18 cellular contexts compared by ENCODE assay signal in genomic region chr2:43180901-43181300, GRCh38. TPM values are rescaled to one million over a fixed set of nuclear protein-coding genes. Genes with fewer than 3 reads are reported as not detected.
DNase-seq lines count a peak whose midpoint lies in the region; ATAC-seq, FAIRE-seq and TF ChIP-seq lines count a peak whose summit lies in the region.
"Had no signal": no experiment of that assay in that cellular context is flagged by ENCODE, and none has a peak within 500 bp of the region (broad histone marks: within the 10 kb centered on the region; RNA-seq: fewer than 3 reads in every experiment).

No MANE protein-coding gene starts in this region.

- FAIRE-seq in bronchial epithelial cell (lab: Jason Lieb, UNC), result no peak
- FAIRE-seq: TTC549 had no signal

- peaks cover 54 to 80% (median 64%) of the 10 kb centered on the region in 4 donors for H3K4me1 Mint-ChIP-seq in CD4-positive, alpha-beta memory T cell
- H3K4me1 Mint-ChIP-seq in naive thymus-derived CD4-positive, alpha-beta T cell, result peaks cover 44 to 75% (median 73%) of the 10 kb centered on the region in 7 donors

- no peak overlapping the region for H3K4me3 ChIP-seq in CD4-positive, alpha-beta memory T cell (ENCODE audit: low read length in 2 of 2)
- no peak overlapping the region for H3K4me3 ChIP-seq in HUES6 (ENCODE audit: low read depth, low read length)
- H3K4me3 ChIP-seq in bronchial epithelial cell (ENCODE audit: low read depth, low read length), result no peak overlapping the region
- H3K4me3 ChIP-seq in naive thymus-derived CD4-positive, alpha-beta T cell (ENCODE audit: low read length), result no peak overlapping the region
- H3K4me3 ChIP-seq: hepatocyte, SJSA1, testis had no signal

- no peak overlapping the region for H3K27ac ChIP-seq in CD4-positive, alpha-beta memory T cell (ENCODE audit: low read depth, low read length)
- peak overlapping the region; percentile 20; the same call in 1 of the 2 replicates for H3K27ac ChIP-seq in HUES6 (ENCODE audit: low read depth, low read length)
- H3K27ac ChIP-seq in naive thymus-derived CD4-positive, alpha-beta T cell (ENCODE audit: low read depth, low read length), result no peak overlapping the region
- H3K27ac ChIP-seq: hepatocyte, SJSA1, testis had no signal

- peak overlapping the region in 4 of 7 donors; percentile 52 to 85 (median 82) for H3K27ac Mint-ChIP-seq in CD4-positive, alpha-beta memory T cell
- peak overlapping the region; percentile 12 to 89 (median 75) for H3K27ac Mint-ChIP-seq in naive thymus-derived CD4-positive, alpha-beta T cell
- H3K27ac Mint-ChIP-seq: activated CD4-positive, alpha-beta memory T cell treated with anti-CD3 and anti-CD28 coated beads, Interleukin-2, amount 10 ng/mL, durations not matched to agents 7 days and 5 days had no signal

- H3K36me3 Mint-ChIP-seq in CD4-positive, alpha-beta memory T cell, result peaks cover 1 to 6% of the 10 kb centered on the region in 2 donors
- peaks cover 6 to 11% (median 10%) of the 10 kb centered on the region in 5 donors for H3K36me3 Mint-ChIP-seq in naive thymus-derived CD4-positive, alpha-beta T cell

- H3K9me3 Mint-ChIP-seq in CD4-positive, alpha-beta memory T cell, result peaks cover 0 to 2% (median 0%) of the 10 kb centered on the region in 8 donors
- H3K9me3 Mint-ChIP-seq in naive thymus-derived CD4-positive, alpha-beta T cell, result peaks cover 0 to 2% (median 0%) of the 10 kb centered on the region in 11 donors
- H3K9me3 Mint-ChIP-seq: activated CD4-positive, alpha-beta memory T cell treated with anti-CD3 and anti-CD28 coated beads, Interleukin-2, amount 10 ng/mL, durations not matched to agents 7 days and 5 days had no signal

- intact Hi-C loops in CD4-positive, alpha-beta memory T cell (cut with micrococcal nuclease), result no loop called here
- intact Hi-C loops in naive thymus-derived CD4-positive, alpha-beta T cell (cut with micrococcal nuclease), result no loop called here

- ATAC-seq in naive thymus-derived CD4-positive, alpha-beta T cell, result no peak
- ATAC-seq in HG03565 (IDR thresholded peaks at IDR 0.05; ENCODE audit: unreplicated experiment), result no peak
- ATAC-seq: left lobe of liver had no signal

- POLR2A ChIA-PET in CD4-positive, alpha-beta memory T cell (lab: Charles Lee; ENCODE audit: partially characterized antibody), result interaction anchor here (0.8 to 65.0 kb wide), 5 partner anchors 8 to 46 kb away, joined by 3 to 6960 read pairs (median 45); partner anchors contain the start of gene ZFP36L2
- POLR2A ChIA-PET in naive thymus-derived CD4-positive, alpha-beta T cell (lab: Charles Lee), result interaction anchor here (1.0 to 43.2 kb wide), 6 partner anchors 11 to 41 kb away, joined by 3 to 1899 read pairs (median 284); partner anchors contain the start of gene ZFP36L2

- no peak for DNase-seq in CD4-positive, alpha-beta memory T cell
- DNase-seq in bronchial epithelial cell (ENCODE audit: low read depth) (peak; percentile 89), RPMI8226 (no peak)
- no peak for DNase-seq in naive thymus-derived CD4-positive, alpha-beta T cell
- no peak for DNase-seq in activated CD4-positive, alpha-beta T cell treated with anti-CD3 and anti-CD28 coated beads for 4 hours
- DNase-seq in stimulated activated CD4-positive, alpha-beta T cell treated with anti-CD3 and anti-CD28 coated beads, Interleukin-2, amount 100 ng/mL, for 24 hours, result no peak
- DNase-seq: activated CD4-positive, alpha-beta memory T cell treated with anti-CD3 and anti-CD28 coated beads, Interleukin-2, amount 10 ng/mL, durations not matched to agents 7 days and 5 days; activated effector memory CD4-positive, alpha-beta T cell treated with Interleukin-2 at 50 U/mL for 16 hours; BE2C; NCI-H187 treated with DMSO at 0.1 percent for 48 hours; NCI-H446 treated with DMSO at 0.1 percent for 48 hours; testis had no signal

- CTCF ChIA-PET in CD4-positive, alpha-beta memory T cell (lab: Charles Lee; ENCODE audit: partially characterized antibody), result interaction anchor here (1.7 to 18.8 kb wide), 5 partner anchors 11 to 48 kb away, joined by 8 to 361 read pairs (median 96); no protein-coding TSS in a partner anchor
- CTCF ChIA-PET in naive thymus-derived CD4-positive, alpha-beta T cell (lab: Charles Lee), result interaction anchor here (0.7 to 2.0 kb wide), 4 partner anchors 10 to 48 kb away, joined by 3 to 8 read pairs (median 5); no protein-coding TSS in a partner anchor

- H3K4me3 Mint-ChIP-seq in CD4-positive, alpha-beta memory T cell, result peak overlapping the region in 1 of 8 donors; percentile 59
- H3K4me3 Mint-ChIP-seq in naive thymus-derived CD4-positive, alpha-beta T cell, result peak overlapping the region in 2 of 10 donors; percentile 10 to 28
- H3K4me3 Mint-ChIP-seq: activated CD4-positive, alpha-beta memory T cell treated with anti-CD3 and anti-CD28 coated beads, Interleukin-2, amount 10 ng/mL, durations not matched to agents 7 days and 5 days had no signal

- H3K9me3 ChIP-seq in CD4-positive, alpha-beta memory T cell (ENCODE audit: control insufficient read depth in 1 of 2, low read length in 2 of 2), result no peaks in the 10 kb centered on the region
- peaks cover 6% of the 10 kb centered on the region; the same call in 1 of the 2 replicates for H3K9me3 ChIP-seq in HUES6 (ENCODE audit: control insufficient read depth, insufficient read depth, low read depth, low read length)
- no peaks in the 10 kb centered on the region for H3K9me3 ChIP-seq in naive thymus-derived CD4-positive, alpha-beta T cell (ENCODE audit: control insufficient read depth in 2 of 3, low read length in 3 of 3)
- H3K9me3 ChIP-seq: SJSA1, testis had no signal

- H3K9ac ChIP-seq in HUES6 (ENCODE audit: low read length), result peak overlapping the region; percentile 34

- H3K27me3 ChIP-seq in CD4-positive, alpha-beta memory T cell (ENCODE audit: insufficient read depth, low read length), result no peaks in the 10 kb centered on the region
- H3K27me3 ChIP-seq in HUES6 (ENCODE audit: control insufficient read depth, insufficient read depth, low read length) (no peaks in the 10 kb centered on the region), bronchial epithelial cell (ENCODE audit: control insufficient read depth, insufficient read depth, low read length) (no peaks in the 10 kb centered on the region)
- H3K27me3 ChIP-seq in naive thymus-derived CD4-positive, alpha-beta T cell (ENCODE audit: control insufficient read depth in 2 of 2, insufficient read depth in 2 of 2, low read length in 2 of 2), result no peaks in the 10 kb centered on the region
- H3K27me3 ChIP-seq: BE2C, hepatocyte, SJSA1, testis had no signal

- H3K36me3 ChIP-seq in CD4-positive, alpha-beta memory T cell (ENCODE audit: insufficient read depth, low read length), result no peaks in the 10 kb centered on the region
- H3K36me3 ChIP-seq in HUES6 (ENCODE audit: control insufficient read depth, insufficient read depth, low read length), result no peaks in the 10 kb centered on the region
- H3K36me3 ChIP-seq in bronchial epithelial cell (ENCODE audit: control insufficient read depth, insufficient read depth, low read length), result no peaks in the 10 kb centered on the region
- no peaks in the 10 kb centered on the region for H3K36me3 ChIP-seq in naive thymus-derived CD4-positive, alpha-beta T cell (ENCODE audit: control insufficient read depth in 2 of 3, insufficient read depth in 3 of 3, low read length in 3 of 3)
- H3K36me3 ChIP-seq: BE2C, SJSA1 had no signal

- no peaks in the 10 kb centered on the region for H3K27me3 Mint-ChIP-seq in CD4-positive, alpha-beta memory T cell
- H3K27me3 Mint-ChIP-seq in naive thymus-derived CD4-positive, alpha-beta T cell, result no peaks in the 10 kb centered on the region
- H3K27me3 Mint-ChIP-seq: activated CD4-positive, alpha-beta memory T cell treated with anti-CD3 and anti-CD28 coated beads, Interleukin-2, amount 10 ng/mL, durations not matched to agents 7 days and 5 days had no signal

- TF ChIP-seq CTCF in bronchial epithelial cell (IDR thresholded peaks at IDR 0.05; ENCODE audit: insufficient read depth, low read length, severe bottlenecking), result no peak

- H3K4me1 ChIP-seq in CD4-positive, alpha-beta memory T cell (ENCODE audit: insufficient read depth, low read length), result peaks cover 83% of the 10 kb centered on the region
- H3K4me1 ChIP-seq in HUES6 (ENCODE audit: control insufficient read depth, insufficient read depth, low read length), result peaks cover 65% of the 10 kb centered on the region
- peaks cover 31 to 68% of the 10 kb centered on the region in 2 donors for H3K4me1 ChIP-seq in naive thymus-derived CD4-positive, alpha-beta T cell (ENCODE audit: control insufficient read depth in 2 of 2, insufficient read depth in 2 of 2, low read length in 2 of 2)

RNA-seq across cellular contexts. Expression of gene ZFP36L2, which starts 45.5 kb away (rescaled TPM):
- total RNA-seq in CD4-positive, alpha-beta memory T cell, result 100 to 1,000 TPM; 456 to 464 TPM
- polyA plus RNA-seq in CD4-positive, alpha-beta memory T cell, result 100 to 1,000 TPM; 271 to 523 TPM
- 4.4 and 8.2 TPM in 2 replicates for total RNA-seq in bronchial epithelial cell
- 100 to 1,000 TPM; 231 to 747 (median 389) TPM for total RNA-seq in naive thymus-derived CD4-positive, alpha-beta T cell
- 100 to 1,000 TPM; 252 to 411 TPM for polyA plus RNA-seq in naive thymus-derived CD4-positive, alpha-beta T cell

Comparison
In these comparisons a context has a peak if more than half of its experiments do, and no peak if none do; other contexts are left out.
1. RNA of gene ZFP36L2, which starts 45.5 kb away (total RNA-seq): 456 to 464 TPM in CD4-positive, alpha-beta memory T cell and 231 to 747 TPM in naive thymus-derived CD4-positive, alpha-beta T cell; 4.4 to 8.2 TPM in bronchial epithelial cell; every median in the first group is over 10 times any median in the second.